In genomic region chr10:118485641-118486040, GRCh38 we compare ENCODE assay signal across 1 cellular context.
TF ChIP-seq lines count a peak whose summit lies in the region.

No MANE protein-coding gene starts in this region.

TF ChIP-seq in H1, 55 proteins besides CTCF, POLR2A, EP300 and RAD21:
- no peak for TF ChIP-seq SP1 (IDR thresholded peaks at IDR 0.05; ENCODE audit: low read depth, low read length)
- TF ChIP-seq ASH2L (IDR thresholded peaks at IDR 0.05; ENCODE audit: low read length): no peak
- no peak for TF ChIP-seq CREB1 (IDR thresholded peaks at IDR 0.05)
- TF ChIP-seq CBX8 (IDR thresholded peaks at IDR 0.05; ENCODE audit: borderline replicate concordance, low read depth, low read length): no peak
- no peak for TF ChIP-seq EGR1 (IDR thresholded peaks at IDR 0.05; ENCODE audit: borderline replicate concordance, low read depth, low read length)
- no peak for TF ChIP-seq GABPA (IDR thresholded peaks at IDR 0.05; ENCODE audit: borderline replicate concordance, insufficient read depth, low read length)
- TF ChIP-seq ZNF274 (IDR thresholded peaks at IDR 0.05; ENCODE audit: borderline replicate concordance, extremely low read depth, low read length): no peak
- no peak for TF ChIP-seq EZH2 (IDR thresholded peaks at IDR 0.05; ENCODE audit: low read depth, low read length, severe bottlenecking)
- TF ChIP-seq E2F6 (IDR thresholded peaks at IDR 0.05): no peak
- no peak for TF ChIP-seq HDAC2 (IDR thresholded peaks at IDR 0.05; ENCODE audit: borderline replicate concordance in 1 of 2, low read depth in 2 of 2, low read length in 2 of 2)
- no peak for TF ChIP-seq SP2 (IDR thresholded peaks at IDR 0.05; ENCODE audit: low read length)
